8 cellular contexts compared by ENCODE assay signal in genomic region chr13:41916173-41916954, GRCh38. TPM values are rescaled to one million over a fixed set of nuclear protein-coding genes. Genes with fewer than 3 reads are reported as not detected.
DNase-seq lines count a peak whose midpoint lies in the region; ATAC-seq, FAIRE-seq and TF ChIP-seq lines count a peak whose summit lies in the region.

No MANE protein-coding gene starts in this region.

- peak; percentile 92 for ATAC-seq in GM21717 (IDR thresholded peaks at IDR 0.05; ENCODE audit: unreplicated experiment)

- H3K36me3 ChIP-seq in stomach (no peaks in the 10 kb centered on the region), MG63 (no peaks in the 10 kb centered on the region)

- 39 to 64% (median 59%) methylated on average over 5 of the region's 5 CpGs for WGBS in stomach, 5 donors

- no peak for TF ChIP-seq EP300 in stomach (IDR thresholded peaks at IDR 0.05)

- TF ChIP-seq POLR2A in GM12892 (IDR thresholded peaks at IDR 0.05; ENCODE audit: low read depth, low read length) (no peak), stomach (IDR thresholded peaks at IDR 0.05) (no peak)

- no peaks in the 10 kb centered on the region for H3K27me3 ChIP-seq in stomach
- H3K27me3 ChIP-seq in MG63, result no peaks in the 10 kb centered on the region

- H3K4me1 ChIP-seq in stomach, result peaks cover 0 to 55% (median 17%) of the 10 kb centered on the region in 4 donors

- DNase-seq in GM12892 (ENCODE audit: insufficient read length) (peak; percentile 10), KG1 (lab: John Stamatoyannopoulos, UW) (peak; percentile 22), astrocyte of the hippocampus (ENCODE audit: low read depth, low spot score) (peak; percentile 78), myocyte (ENCODE audit: low read depth) (peak; percentile 45), stomach (no peak), MG63 (no peak), COLO668 (lab: John Stamatoyannopoulos, UW; ENCODE audit: unreplicated experiment) (no peak)

- intact Hi-C loops in stomach (cut with DNase I; ENCODE audit: low total_unique reads), result no loop called here

- peak; percentile 91 for FAIRE-seq in GM12892 (lab: Jason Lieb, UNC)

- TF ChIP-seq CTCF in stomach (IDR thresholded peaks at IDR 0.05), result no peak

- no peaks in the 10 kb centered on the region for H3K9me3 ChIP-seq in stomach
- H3K9me3 ChIP-seq in MG63, result no peaks in the 10 kb centered on the region

- no peak overlapping the region for H3K4me3 ChIP-seq in stomach
- no peak overlapping the region for H3K4me3 ChIP-seq in MG63

- peak overlapping the region in 1 of 5 donors; percentile 55 for H3K27ac ChIP-seq in stomach

RNA-seq across cellular contexts. Expression of gene VWA8, which starts 44.5 kb away (rescaled TPM):
- 11.7 TPM for polyA plus RNA-seq in GM12892 (2012; ENCODE audit: missing spikeins)
- 7.5 and 12.8 TPM in 2 replicates for total RNA-seq in myocyte
- 3.8 TPM for polyA plus RNA-seq in myocyte (2012)
- total RNA-seq in stomach, result 10 to 100 TPM; 25.4 to 99.2 (median 25.9) TPM
- 1 to 10 TPM; 3.3 to 4.0 (median 3.5) TPM for polyA plus RNA-seq in stomach
- total RNA-seq in MG63 (2014; rRNA removed; shearing (Covaris generic); ENCODE audit: low replicate concordance), result 10.5 and 18.8 TPM in 2 replicates

Comparison
In these comparisons a context has a peak if more than half of its experiments do, and no peak if none do; other contexts are left out.
1. DNase-seq: peak in GM12892 (single experiment), KG1 (single experiment), astrocyte of the hippocampus (single experiment) and myocyte (single experiment); none in stomach (single experiment), MG63 (single experiment) and COLO668 (single experiment).